8 cellular contexts compared by ENCODE assay signal in the genomic region with DNA sequence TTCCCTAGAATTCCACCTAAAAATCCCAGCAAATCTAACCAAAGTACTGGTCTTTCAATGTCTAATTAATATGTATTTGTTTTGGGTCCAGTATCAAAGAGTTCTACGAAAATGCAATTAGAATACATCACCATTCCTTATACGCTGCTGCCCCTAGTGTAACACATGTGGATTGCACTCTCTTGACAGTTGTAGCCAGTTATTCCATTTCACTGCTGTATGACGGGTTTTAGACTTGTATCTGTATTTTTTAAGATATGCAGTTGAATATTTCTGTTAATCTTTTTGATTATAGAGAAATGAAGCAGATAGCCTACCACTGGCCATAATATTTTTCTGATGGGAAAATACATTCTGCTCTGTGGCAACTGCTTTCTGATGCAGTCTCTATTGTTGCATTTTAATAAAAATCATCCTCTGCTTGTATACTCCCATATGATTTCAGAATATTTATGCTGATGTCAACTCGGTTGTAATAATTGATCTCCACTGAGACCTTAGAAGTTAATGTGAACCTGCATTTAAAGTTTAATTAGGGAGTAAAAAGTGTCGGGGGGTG. TPM values are rescaled to one million over a fixed set of nuclear protein-coding genes. Genes with fewer than 3 reads are reported as not detected.
DNase-seq lines count a peak whose midpoint lies in the region; ATAC-seq, FAIRE-seq and TF ChIP-seq lines count a peak whose summit lies in the region.

No MANE protein-coding gene starts in this region.

- TF ChIP-seq CTCF in D721Med (IDR thresholded peaks at IDR 0.05; ENCODE audit: insufficient read depth, missing control alignments): peak; percentile 68
- peak; percentile 86 for TF ChIP-seq CTCF in neural crest cell (conservative IDR thresholded peaks at IDR 0.05)

- H3K36me3 Mint-ChIP-seq in neural crest cell (ENCODE audit: low read depth): no peaks in the 10 kb centered on the region

- H3K4me1 Mint-ChIP-seq in neural crest cell: peaks cover 13% of the 10 kb centered on the region

- FAIRE-seq in D721Med (lab: Jason Lieb, UNC): no peak
- peak; percentile 71 for FAIRE-seq in GM19239 (lab: Jason Lieb, UNC)

- no peak for DNase-seq in D721Med (ENCODE audit: insufficient read length, low spot score)
- DNase-seq in GM19239 (ENCODE audit: insufficient read length, low spot score): no peak
- DNase-seq in NCI-H146 treated with DMSO at 0.1 percent for 48 hours (lab: John Stamatoyannopoulos, UW; ENCODE audit: unreplicated experiment): peak; percentile 5
- DNase-seq in activated CD4-positive, alpha-beta T cell treated with anti-CD3 and anti-CD28 coated beads, Interleukin-2, amount 50 U/mL, for 48 hours: peak; percentile 6 to 23
- DNase-seq in fibroblast of gingiva (ENCODE audit: low read depth): peak; percentile 2
- DNase-seq in neural crest cell (ENCODE audit: low read depth, low spot score): peak; percentile 23
- DNase-seq in islet precursor cell: no peak

- no peaks in the 10 kb centered on the region for H3K9me3 Mint-ChIP-seq in neural crest cell

- H3K27me3 Mint-ChIP-seq in neural crest cell (ENCODE audit: low read depth): peaks cover 3% of the 10 kb centered on the region

- peak overlapping the region; percentile 67 for H3K4me3 Mint-ChIP-seq in neural crest cell

- H3K27ac Mint-ChIP-seq in neural crest cell (ENCODE audit: unreplicated experiment): no peak overlapping the region

- no peak for ATAC-seq in GM18519 (IDR thresholded peaks at IDR 0.05; ENCODE audit: low FRiP score, unreplicated experiment)

RNA-seq across cellular contexts. Expression of a gene that starts 17.1 kb away (rescaled TPM):
- not detected in 2 replicates for total RNA-seq in neural crest cell

RNA-seq across cellular contexts. Expression of a gene that starts 27.0 kb away (rescaled TPM):
- not detected in 2 replicates for total RNA-seq in neural crest cell

RNA-seq across cellular contexts. Expression of a gene that starts 31.0 kb away (rescaled TPM):
- not detected in 2 replicates for total RNA-seq in neural crest cell

RNA-seq across cellular contexts. Expression of a gene that starts 57.6 kb away (rescaled TPM):
- 19.6 and 20.9 TPM in 2 replicates for total RNA-seq in neural crest cell

Comparison
In these comparisons a context has a peak if more than half of its experiments do, and no peak if none do; other contexts are left out.
1. DNase-seq: peak in NCI-H146 treated with DMSO at 0.1 percent for 48 hours (single experiment), activated CD4-positive, alpha-beta T cell treated with anti-CD3 and anti-CD28 coated beads, Interleukin-2, amount 50 U/mL, for 48 hours (2 of 2), fibroblast of gingiva (single experiment) and neural crest cell (single experiment); none in D721Med (single experiment), GM19239 (single experiment) and islet precursor cell (single experiment).